34 cellular contexts compared by ENCODE assay signal in the genomic region with DNA sequence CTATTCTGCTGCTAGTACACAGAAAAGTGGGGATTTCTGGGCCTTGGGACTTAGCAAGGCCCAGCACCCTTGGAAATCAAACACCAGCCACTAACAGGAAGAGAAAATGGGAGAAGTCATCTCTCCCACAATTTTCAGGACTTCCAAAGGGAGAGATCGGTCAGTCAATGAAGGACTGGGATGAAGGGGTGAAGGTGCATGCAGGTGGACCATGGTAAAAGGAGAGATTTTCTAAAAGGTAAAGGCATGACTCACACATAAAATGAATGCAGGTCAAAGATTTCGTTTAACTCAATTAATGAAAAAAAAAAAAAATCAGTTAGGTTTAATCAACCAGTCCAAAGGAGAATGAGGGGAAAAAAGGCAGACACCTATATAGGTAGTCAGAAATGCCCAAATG.
DNase-seq lines count a peak whose midpoint lies in the region; ATAC-seq, FAIRE-seq and TF ChIP-seq lines count a peak whose summit lies in the region.
"Had no signal": no experiment of that assay in that cellular context is flagged by ENCODE, and none has a peak within 500 bp of the region (broad histone marks: within the 10 kb centered on the region; RNA-seq: fewer than 3 reads in every experiment).

No MANE protein-coding gene starts in this region.

- no peaks in the 10 kb centered on the region for H3K36me3 ChIP-seq in K562 (ENCODE audit: control insufficient read depth, insufficient read depth, low read length)
- no peaks in the 10 kb centered on the region for H3K36me3 ChIP-seq in H1 (ENCODE audit: control insufficient read depth in 2 of 4, insufficient read depth in 4 of 4, low read length in 3 of 4)
- H3K36me3 ChIP-seq in mesendoderm (ENCODE audit: control insufficient read depth, insufficient read depth, low read length) = no peaks in the 10 kb centered on the region
- H3K36me3 ChIP-seq: BE2C; BLaER1; BLaER1 treated with 17β-estradiol and CSF1 and Interleukin-3, amounts not matched to agents 10 nM and 100 nM had no signal

- CTCF ChIA-PET in A549 (lab: Yijun Ruan, JAX) (interaction anchor here (1.1 kb wide), 1 partner anchor 9 kb away, joined by 3 read pairs; no protein-coding TSS in a partner anchor), K562 (lab: Yijun Ruan, JAX; ENCODE audit: low intra/inter-chr PET ratio) (interaction anchor here (0.7 kb wide), 1 partner anchor 252 kb away, joined by 3 read pairs; no protein-coding TSS in a partner anchor), H1 (lab: Charles Lee; ENCODE audit: partially characterized antibody) (interaction anchor here (1.6 to 1.8 kb wide), 2 partner anchors 26 to 35 kb away, joined by 5 to 6 read pairs; no protein-coding TSS in a partner anchor)

- no peaks in the 10 kb centered on the region for H3K9me3 ChIP-seq in A549
- no peaks in the 10 kb centered on the region for H3K9me3 ChIP-seq in K562 (replicated peaks; ENCODE audit: control insufficient read depth, insufficient read depth, low read depth, low read length)
- no peaks in the 10 kb centered on the region for H3K9me3 ChIP-seq in H1 (ENCODE audit: insufficient read depth in 2 of 2, low read depth in 1 of 2, low read length in 1 of 2)
- H3K9me3 ChIP-seq: BE2C, BLaER1, Caco-2 had no signal

- H3K4ac ChIP-seq in H1 (replicated peaks; ENCODE audit: insufficient read length, low read depth, low read length) (peak overlapping the region; percentile 26), mesendoderm (ENCODE audit: low read depth, low read length) (no peak overlapping the region)

- no peak overlapping the region for H4K91ac ChIP-seq in H1 (replicated peaks; ENCODE audit: insufficient read length, low read length)

- H3K79me1 ChIP-seq in H1 (ENCODE audit: low read depth, low read length) (no peaks in the 10 kb centered on the region), mesendoderm (ENCODE audit: low read length) (no peaks in the 10 kb centered on the region)

- FAIRE-seq in A549 (lab: Jason Lieb, UNC) = no peak
- FAIRE-seq in K562 (lab: Jason Lieb, UNC) = no peak
- no peak for FAIRE-seq in H1 (lab: Jason Lieb, UNC)
- FAIRE-seq: A204.1, D721Med had no signal

- H2BK20ac ChIP-seq in H1 (ENCODE audit: low read length) = no peak overlapping the region

- H2BK15ac ChIP-seq in H1 (ENCODE audit: low read length) = no peak overlapping the region
- H2BK15ac ChIP-seq in mesendoderm (replicated peaks; ENCODE audit: low read depth) = no peak overlapping the region

- H2BK120ac ChIP-seq in H1 (replicated peaks; ENCODE audit: low read depth, low read length) (no peak overlapping the region), mesendoderm (ENCODE audit: low read depth, low read length) (no peak overlapping the region)

- H3K23me2 ChIP-seq in H1 (ENCODE audit: low read depth, low read length) = no peaks in the 10 kb centered on the region

- no peaks in the 10 kb centered on the region for H4K20me1 ChIP-seq in K562 (replicated peaks; ENCODE audit: control insufficient read depth, insufficient read depth, low read length)
- H4K20me1 ChIP-seq in H1 (replicated peaks in 1 of 2; ENCODE audit: control insufficient read depth in 1 of 2, insufficient read depth in 2 of 2, low read length in 2 of 2) = no peaks in the 10 kb centered on the region
- H4K20me1 ChIP-seq: BLaER1; BLaER1 treated with 17β-estradiol and CSF1 and Interleukin-3, amounts not matched to agents 10 nM and 100 nM had no signal

- no peak overlapping the region for H3K18ac ChIP-seq in H1 (ENCODE audit: extremely low read depth, low read length)
- H3K18ac ChIP-seq in mesendoderm (ENCODE audit: low read length) = peak overlapping the region; percentile 82

- H4K5ac ChIP-seq in H1 (ENCODE audit: insufficient read length, low read depth, low read length) = no peak overlapping the region
- no peak overlapping the region for H4K5ac ChIP-seq in mesendoderm (ENCODE audit: low read length)

- H2AK5ac ChIP-seq in H1 (ENCODE audit: low read depth, low read length) (no peak overlapping the region), mesendoderm (ENCODE audit: low read length) (no peak overlapping the region)

- H2BK5ac ChIP-seq in H1 (ENCODE audit: low read depth, low read length) (no peak overlapping the region), mesendoderm (ENCODE audit: low read length) (no peak overlapping the region)

- no peak overlapping the region for H3K14ac ChIP-seq in H1 (ENCODE audit: insufficient read length)

- no peak overlapping the region for H3K23ac ChIP-seq in H1 (ENCODE audit: insufficient read length)
- H3K23ac ChIP-seq in mesendoderm (ENCODE audit: low read length) = no peak overlapping the region

- H4K8ac ChIP-seq in H1 (ENCODE audit: extremely low read depth, insufficient read depth, low read length) = no peak overlapping the region
- no peak overlapping the region for H4K8ac ChIP-seq in mesendoderm (ENCODE audit: low read depth, low read length)

- ATAC-seq in A549 = no peak
- no peak for ATAC-seq in K562
- ATAC-seq: CD8-positive, alpha-beta T cell had no signal

- no peak overlapping the region for H2BK12ac ChIP-seq in H1 (ENCODE audit: low read depth, low read length)

- H3K79me2 ChIP-seq in K562 (ENCODE audit: control insufficient read depth, insufficient read depth, low read length) = no peaks in the 10 kb centered on the region
- no peaks in the 10 kb centered on the region for H3K79me2 ChIP-seq in H1 (ENCODE audit: control insufficient read depth in 1 of 2, insufficient read depth in 2 of 2, low read length in 2 of 2)
- H3K79me2 ChIP-seq in mesendoderm (ENCODE audit: control insufficient read depth, insufficient read depth, low read length) = no peaks in the 10 kb centered on the region

- H3K27ac ChIP-seq in A549 (no peak overlapping the region), K562 (ENCODE audit: extremely low read depth, low read depth, low read length) (no peak overlapping the region), H1 (ENCODE audit: low read depth, low read length) (no peak overlapping the region), mesendoderm (ENCODE audit: low read depth, low read length) (no peak overlapping the region)
- H3K27ac ChIP-seq: 22Rv1; BLaER1; BLaER1 treated with 17β-estradiol and CSF1 and Interleukin-3, amounts not matched to agents 10 nM and 100 nM; C4-2B had no signal

- H3K4me3 ChIP-seq in A549 (no peak overlapping the region), K562 (no peak overlapping the region), H1 (ENCODE audit: extremely low read depth in 1 of 4, insufficient read depth in 2 of 4, low read depth in 3 of 4, low read length in 4 of 4) (no peak overlapping the region), mesendoderm (ENCODE audit: low read length) (no peak overlapping the region)
- H3K4me3 ChIP-seq: BLaER1; BLaER1 treated with 17β-estradiol and CSF1 and Interleukin-3, amounts not matched to agents 10 nM and 100 nM had no signal

- POLR2A ChIA-PET in A549 (lab: Yijun Ruan, JAX) = no interaction called here
- POLR2A ChIA-PET in K562 (lab: Yijun Ruan, JAX) = no interaction called here
- POLR2A ChIA-PET in H1 (lab: Charles Lee; ENCODE audit: partially characterized antibody) = no interaction called here

- WGBS in A549 (ENCODE audit: missing lambda C conversion rate) = 19% methylated on average over 2 of the region's 2 CpGs
- WGBS in K562 (ENCODE audit: insufficient coverage, low coverage, missing lambda C conversion rate) = 8% methylated on average over 2 of the region's 2 CpGs
- 86% methylated on average over 2 of the region's 2 CpGs; no CpG with 5 or more reads in 1 of the 2 experiments for WGBS in H1 (ENCODE audit: extremely low coverage in 1 of 2, insufficient coverage in 1 of 2, insufficient read length in 1 of 2, insufficient replicate concordance in 2 of 2, low coverage in 1 of 2, low lambda C conversion rate in 2 of 2, missing lambda C conversion rate in 1 of 2), 2 experiments
- no CpG with 5 or more reads among the region's 2 CpGs for WGBS in mesendoderm (ENCODE audit: extremely low coverage, insufficient coverage, low lambda C conversion rate)

- BruUV-seq in K562 (replicated peaks; lab: Mats Ljungman, UMichigan) = no TSS peak

- intact Hi-C loops in K562 (cut with micrococcal nuclease) = no loop called here

- TF ChIP-seq EP300 in A549 (IDR thresholded peaks at IDR 0.05) (no peak), K562 (IDR thresholded peaks at IDR 0.05; ENCODE audit: low read length) (no peak), H1 (IDR thresholded peaks at IDR 0.05; ENCODE audit: borderline replicate concordance in 1 of 2, low read depth in 2 of 2, low read length in 2 of 2) (no peak)

- DNase-seq in A549 (ENCODE audit: low read depth in 1 of 2, low spot score in 1 of 2) = no peak
- DNase-seq in K562 (ENCODE audit: extremely low read depth in 1 of 4, low spot score in 3 of 4) = no peak
- no peak for DNase-seq in H1 (ENCODE audit: low read depth in 1 of 2, low spot score in 2 of 2)
- DNase-seq in mesendoderm = no peak
- no peak for DNase-seq in superior temporal gyrus (ENCODE audit: extremely low spot score)
- DNase-seq in ecto neural progenitor cell (ENCODE audit: low spot score) = no peak
- DNase-seq in AG20443 (ENCODE audit: low spot score) = no peak
- DNase-seq in NCI-H345 (lab: John Stamatoyannopoulos, UW) = no peak
- DNase-seq: 8988T; ACHN; AML-193; BE2C; C1 segment of cervical spinal cord; Caco-2; Calu3; CD4-positive, alpha-beta memory T cell; CD4-positive, alpha-beta T cell; CD4-positive, CD25-positive, alpha-beta regulatory T cell; CD8-positive, alpha-beta memory T cell; CD8-positive, alpha-beta T cell; COR-L47; DMS 273 treated with DMSO at 0.1 percent for 48 hours; DMS153; DMS53; DMS79; DMS79 treated with DMSO at 0.1 percent for 48 hours; DND-41; EL had no signal

- TF ChIP-seq RAD21 in A549 (conservative IDR thresholded peaks at IDR 0.05 in 1 of 2, IDR thresholded peaks at IDR 0.05 in 1 of 2) (no peak), K562 (CRISPR knock-in tag; conservative IDR thresholded peaks at IDR 0.05 in 1 of 2, IDR thresholded peaks at IDR 0.05 in 1 of 2) (no peak), H1 (IDR thresholded peaks at IDR 0.05 in 1 of 2, conservative IDR thresholded peaks at IDR 0.05 in 1 of 2; ENCODE audit: low read depth in 2 of 2, low read length in 2 of 2) (no peak)

- H2AFZ ChIP-seq in K562 (ENCODE audit: low read depth, low read length) = no peak overlapping the region
- H2AFZ ChIP-seq in H1 (ENCODE audit: low read length) = no peak overlapping the region

- TF ChIP-seq POLR2A in A549 (IDR thresholded peaks at IDR 0.05; ENCODE audit: low read length) (no peak), K562 (conservative IDR thresholded peaks at IDR 0.05) (no peak), H1 (IDR thresholded peaks at IDR 0.05; ENCODE audit: control extremely low read depth in 1 of 2, low read depth in 2 of 2, low read length in 2 of 2) (no peak)

- H3K4me1 ChIP-seq in A549 = no peaks in the 10 kb centered on the region
- no peaks in the 10 kb centered on the region for H3K4me1 ChIP-seq in K562 (replicated peaks in 1 of 2; ENCODE audit: control insufficient read depth in 2 of 2, insufficient read depth in 2 of 2, low read length in 2 of 2)
- H3K4me1 ChIP-seq in H1 (replicated peaks in 1 of 4; ENCODE audit: control insufficient read depth in 3 of 4, insufficient read depth in 4 of 4, low read length in 3 of 4) = peaks cover 2 to 8% (median 4%) of the 10 kb centered on the region in 4 experiments; a peak in 4 of 7 replicates
- peaks cover 4% of the 10 kb centered on the region for H3K4me1 ChIP-seq in mesendoderm (ENCODE audit: control insufficient read depth, low read depth, low read length)
- H3K4me1 ChIP-seq: Caco-2 had no signal

- in situ Hi-C loops in K562 (cut with MboI) = no loop called here

- no peak overlapping the region for H3K9ac ChIP-seq in K562 (ENCODE audit: insufficient read depth in 1 of 2, low read depth in 2 of 2, low read length in 2 of 2)
- H3K9ac ChIP-seq in H1 (replicated peaks in 1 of 4; ENCODE audit: extremely low read depth in 1 of 4, low read depth in 3 of 4, low read length in 3 of 4) = no peak overlapping the region
- no peak overlapping the region for H3K9ac ChIP-seq in mesendoderm (ENCODE audit: low read length)
- H3K9ac ChIP-seq: BLaER1; BLaER1 treated with 17β-estradiol and CSF1 and Interleukin-3, amounts not matched to agents 10 nM and 100 nM had no signal

- H3K9me1 ChIP-seq in K562 (ENCODE audit: control insufficient read depth, insufficient read depth, low read length) = no peaks in the 10 kb centered on the region

- H3K4me2 ChIP-seq in A549 = no peak overlapping the region
- no peak overlapping the region for H3K4me2 ChIP-seq in K562 (ENCODE audit: insufficient read depth, low read length)
- no peak overlapping the region for H3K4me2 ChIP-seq in H1 (ENCODE audit: insufficient read depth in 1 of 2, low read depth in 2 of 2, low read length in 2 of 2)
- no peak overlapping the region for H3K4me2 ChIP-seq in mesendoderm (ENCODE audit: low read length)
- H3K4me2 ChIP-seq: BLaER1 had no signal

- TF ChIP-seq CTCF in A549 (IDR thresholded peaks at IDR 0.05) (no peak), K562 (IDR thresholded peaks at IDR 0.05 in 2 of 3, conservative IDR thresholded peaks at IDR 0.05 in 1 of 3; ENCODE audit: insufficient read depth in 2 of 3, low read depth in 1 of 3, low read length in 3 of 3) (no peak), H1 (IDR thresholded peaks at IDR 0.05; ENCODE audit: control extremely low read depth in 1 of 3, insufficient read depth in 1 of 3, low read depth in 1 of 3, low read length in 3 of 3) (no peak)

- peaks cover 9 to 25% of the 10 kb centered on the region in 2 experiments; a peak in 3 of 5 replicates for H3K27me3 ChIP-seq in K562 (ENCODE audit: control insufficient read depth in 2 of 2, insufficient read depth in 2 of 2, low read length in 2 of 2)
- no peaks in the 10 kb centered on the region for H3K27me3 ChIP-seq in H1 (replicated peaks in 1 of 4; ENCODE audit: control insufficient read depth in 3 of 4, extremely low read depth in 1 of 4, insufficient read depth in 3 of 4, low read length in 3 of 4)
- H3K27me3 ChIP-seq in mesendoderm (ENCODE audit: insufficient read depth, low read length, poor library complexity) = no peaks in the 10 kb centered on the region
- H3K27me3 ChIP-seq: BE2C; BLaER1; BLaER1 treated with 17β-estradiol and CSF1 and Interleukin-3, amounts not matched to agents 10 nM and 100 nM had no signal

- H3K56ac ChIP-seq in H1 (replicated peaks; ENCODE audit: insufficient read length, low read depth, low read length) (no peak overlapping the region), mesendoderm (ENCODE audit: low read length) (no peak overlapping the region)
